17 cellular contexts compared by ENCODE assay signal in the genomic region with DNA sequence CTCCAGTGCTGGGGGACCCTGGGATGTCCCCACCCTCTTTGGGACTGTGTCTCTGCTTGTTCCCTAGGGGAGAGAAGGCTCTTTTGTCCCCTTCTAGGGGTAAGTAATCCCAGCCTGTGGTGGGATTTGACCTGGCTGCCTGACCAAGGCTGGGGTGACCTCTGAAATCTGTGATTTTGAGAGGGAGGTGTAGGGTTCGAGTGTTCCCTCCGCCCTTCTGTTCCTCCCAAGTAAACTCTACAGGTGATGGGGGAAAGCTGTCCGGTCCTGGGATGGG. TPM values are rescaled to one million over a fixed set of nuclear protein-coding genes. Genes with fewer than 3 reads are reported as not detected.
DNase-seq lines count a peak whose midpoint lies in the region; FAIRE-seq and TF ChIP-seq lines count a peak whose summit lies in the region.
"Had no signal": no experiment of that assay in that cellular context is flagged by ENCODE, and none has a peak within 500 bp of the region (broad histone marks: within the 10 kb centered on the region; RNA-seq: fewer than 3 reads in every experiment).

No MANE protein-coding gene starts in this region.

- no peak overlapping the region for H3K23ac ChIP-seq in mesendoderm (ENCODE audit: low read length)

- no peaks in the 10 kb centered on the region for H3K9me3 ChIP-seq in cardiac muscle cell (ENCODE audit: low read depth)
- no peaks in the 10 kb centered on the region for H3K9me3 ChIP-seq in right atrium auricular region
- H3K9me3 ChIP-seq in vagina: no peaks in the 10 kb centered on the region

- TF ChIP-seq CTCF in cardiac muscle cell (IDR thresholded peaks at IDR 0.05; ENCODE audit: low read depth, low read length) (no peak), right atrium auricular region (IDR thresholded peaks at IDR 0.05) (no peak), bronchial epithelial cell (IDR thresholded peaks at IDR 0.05; ENCODE audit: insufficient read depth, low read length, severe bottlenecking) (no peak), vagina (IDR thresholded peaks at IDR 0.05) (no peak)

- intact Hi-C loops in vagina (cut with DNase I): no loop called here

- peaks cover 17% of the 10 kb centered on the region for H3K4me1 ChIP-seq in cardiac muscle cell (ENCODE audit: low read depth)
- peaks cover 0 to 21% of the 10 kb centered on the region in 2 donors for H3K4me1 ChIP-seq in right atrium auricular region
- peaks cover 22% of the 10 kb centered on the region for H3K4me1 ChIP-seq in mesendoderm (ENCODE audit: control insufficient read depth, low read depth, low read length)
- H3K4me1 ChIP-seq in vagina: peaks cover 34% of the 10 kb centered on the region

- H3K27ac ChIP-seq in cardiac muscle cell: no peak overlapping the region
- H3K27ac ChIP-seq in right atrium auricular region: no peak overlapping the region
- no peak overlapping the region for H3K27ac ChIP-seq in mesendoderm (ENCODE audit: low read depth, low read length)
- peak overlapping the region; percentile 93 for H3K27ac ChIP-seq in vagina
- H3K27ac ChIP-seq: GM23248, WERI-Rb-1 had no signal

- H3K4ac ChIP-seq in mesendoderm (ENCODE audit: low read depth, low read length): no peak overlapping the region

- peak overlapping the region; percentile 79 for H3K9ac ChIP-seq in mesendoderm (ENCODE audit: low read length)
- H3K9ac ChIP-seq: GM23248 had no signal

- H2BK5ac ChIP-seq in mesendoderm (ENCODE audit: low read length): no peak overlapping the region

- TF ChIP-seq POLR2A in vagina (IDR thresholded peaks at IDR 0.05): no peak

- peak overlapping the region; percentile 92 for H3K56ac ChIP-seq in mesendoderm (ENCODE audit: low read length)

- H2BK15ac ChIP-seq in mesendoderm (replicated peaks; ENCODE audit: low read depth): no peak overlapping the region

- DNase-seq in cardiac muscle cell (ENCODE audit: low read depth in 1 of 2, low spot score in 1 of 2) (no peak), right atrium auricular region (ENCODE audit: low spot score) (no peak), bronchial epithelial cell (ENCODE audit: low read depth) (no peak), mesendoderm (no peak), vagina (ENCODE audit: extremely low spot score in 2 of 2) (no peak), NCI-H1694 treated with DMSO at 0.1 percent for 48 hours (lab: John Stamatoyannopoulos, UW) (no peak), anterior cingulate cortex (lab: John Stamatoyannopoulos, UW) (no peak), NCI-H510A treated with DMSO at 0.1 percent for 48 hours (lab: John Stamatoyannopoulos, UW) (no peak)
- DNase-seq: central memory CD4-positive, alpha-beta T cell; naive B cell; stimulated activated CD4-positive, alpha-beta T cell treated with anti-CD3 and anti-CD28 coated beads, Interleukin-4, amount 100 ng/mL, for 24 hours had no signal

- no peak overlapping the region for H2BK120ac ChIP-seq in mesendoderm (ENCODE audit: low read depth, low read length)

- no peaks in the 10 kb centered on the region for H3K79me1 ChIP-seq in mesendoderm (ENCODE audit: low read length)

- H3K4me3 ChIP-seq in cardiac muscle cell (peak overlapping the region; percentile 41), right atrium auricular region (no peak overlapping the region), bronchial epithelial cell (ENCODE audit: low read depth, low read length) (peak overlapping the region; percentile 58), mesendoderm (ENCODE audit: low read length) (no peak overlapping the region), vagina (no peak overlapping the region)
- H3K4me3 ChIP-seq: GM23248 had no signal

- H4K8ac ChIP-seq in mesendoderm (ENCODE audit: low read depth, low read length): no peak overlapping the region

- H3K27me3 ChIP-seq in cardiac muscle cell: no peaks in the 10 kb centered on the region
- H3K27me3 ChIP-seq in right atrium auricular region: no peaks in the 10 kb centered on the region
- H3K27me3 ChIP-seq in bronchial epithelial cell (ENCODE audit: control insufficient read depth, insufficient read depth, low read length): no peaks in the 10 kb centered on the region
- no peaks in the 10 kb centered on the region for H3K27me3 ChIP-seq in mesendoderm (ENCODE audit: insufficient read depth, low read length, poor library complexity)
- no peaks in the 10 kb centered on the region for H3K27me3 ChIP-seq in vagina

- no peaks in the 10 kb centered on the region for H3K79me2 ChIP-seq in mesendoderm (ENCODE audit: control insufficient read depth, insufficient read depth, low read length)

- H3K4me2 ChIP-seq in mesendoderm (ENCODE audit: low read length): peak overlapping the region; percentile 77

- FAIRE-seq in bronchial epithelial cell (lab: Jason Lieb, UNC): no peak
- FAIRE-seq: endometrium, G401.6, urothelium cell line had no signal

- no peak overlapping the region for H4K5ac ChIP-seq in mesendoderm (ENCODE audit: low read length)

- no peaks in the 10 kb centered on the region for H3K36me3 ChIP-seq in cardiac muscle cell
- H3K36me3 ChIP-seq in right atrium auricular region: no peaks in the 10 kb centered on the region
- peaks cover 5% of the 10 kb centered on the region for H3K36me3 ChIP-seq in bronchial epithelial cell (ENCODE audit: control insufficient read depth, insufficient read depth, low read length)
- H3K36me3 ChIP-seq in mesendoderm (ENCODE audit: control insufficient read depth, insufficient read depth, low read length): no peaks in the 10 kb centered on the region
- H3K36me3 ChIP-seq in vagina: no peaks in the 10 kb centered on the region
- H3K36me3 ChIP-seq: WERI-Rb-1 had no signal

- H2AK5ac ChIP-seq in mesendoderm (ENCODE audit: low read length): peak overlapping the region; percentile 98

- no peak overlapping the region for H3K18ac ChIP-seq in mesendoderm (ENCODE audit: low read length)

- no CpG with 5 or more reads among the region's 3 CpGs for WGBS in mesendoderm (ENCODE audit: extremely low coverage, insufficient coverage, low lambda C conversion rate)

RNA-seq across cellular contexts. Expression of a gene that starts 0.6 kb away (rescaled TPM):
- 14.2 and 30.0 TPM in 2 replicates for total RNA-seq in cardiac muscle cell
- 17.3 and 22.6 TPM in 2 replicates for polyA plus RNA-seq in cardiac muscle cell
- total RNA-seq in right atrium auricular region: not detected
- 0.26 and 0.64 TPM in 2 replicates for total RNA-seq in bronchial epithelial cell
- polyA plus RNA-seq in mesendoderm (2013, experiment 1 of 2): 11.5 TPM
- polyA plus RNA-seq in mesendoderm (2013, experiment 2 of 2): 10.9 TPM
- total RNA-seq in vagina: 0.74 TPM
- total RNA-seq: OCI-LY7 had no signal
- polyA plus RNA-seq: GM23248 had no signal

Comparison
In these comparisons a context has a peak if more than half of its experiments do, and no peak if none do; other contexts are left out.
1. H3K4me3 ChIP-seq: peak in cardiac muscle cell (single experiment) and bronchial epithelial cell (single experiment); none in right atrium auricular region (0 of 2), mesendoderm (single experiment) and vagina (0 of 2).